22 cellular contexts compared by ENCODE assay signal in genomic region chr17:20179031-20179430, GRCh38.
DNase-seq lines count a peak whose midpoint lies in the region; ATAC-seq and TF ChIP-seq lines count a peak whose summit lies in the region.
"Had no signal": no experiment of that assay in that cellular context is flagged by ENCODE, and none has a peak within 500 bp of the region (broad histone marks: within the 10 kb centered on the region; RNA-seq: fewer than 3 reads in every experiment).

No MANE protein-coding gene starts in this region.

- intact Hi-C loops in Right ventricle myocardium inferior (cut with DNase I) (no loop called here), left cardiac atrium (cut with DNase I) (no loop called here), spleen (cut with DNase I; ENCODE audit: low total_unique reads) (no loop called here)

- peak overlapping the region; percentile 23 for H3K27ac ChIP-seq in angular gyrus (ENCODE audit: low read depth, low read length)
- no peak overlapping the region for H3K27ac ChIP-seq in mesendoderm (ENCODE audit: low read depth, low read length)
- H3K27ac ChIP-seq in spleen, result no peak overlapping the region
- H3K27ac ChIP-seq: KMS-11, RWPE1 had no signal

- H3K4me1 ChIP-seq in mesendoderm (ENCODE audit: control insufficient read depth, low read depth, low read length) (no peaks in the 10 kb centered on the region), spleen (peaks cover 0 to 6% (median 0%) of the 10 kb centered on the region in 6 donors)
- H3K4me1 ChIP-seq: BE2C had no signal

- H3K4me3 ChIP-seq in mesendoderm (ENCODE audit: low read length), result no peak overlapping the region
- H3K4me3 ChIP-seq in spleen, result no peak overlapping the region

- no peak overlapping the region for H3K56ac ChIP-seq in mesendoderm (ENCODE audit: low read length)

- no peak overlapping the region for H2BK15ac ChIP-seq in mesendoderm (replicated peaks; ENCODE audit: low read depth)

- H3K9me3 ChIP-seq in spleen, result no peaks in the 10 kb centered on the region
- H3K9me3 ChIP-seq: BE2C had no signal

- no peak overlapping the region for H2BK5ac ChIP-seq in mesendoderm (ENCODE audit: low read length)

- H3K36me3 ChIP-seq in mesendoderm (ENCODE audit: control insufficient read depth, insufficient read depth, low read length) (no peaks in the 10 kb centered on the region), spleen (no peaks in the 10 kb centered on the region)
- H3K36me3 ChIP-seq: BE2C had no signal

- TF ChIP-seq POLR2A in spleen (IDR thresholded peaks at IDR 0.05), result no peak

- no peak overlapping the region for H3K4me2 ChIP-seq in mesendoderm (ENCODE audit: low read length)
- H3K4me2 ChIP-seq: KMS-11 had no signal

- no peak overlapping the region for H4K8ac ChIP-seq in mesendoderm (ENCODE audit: low read depth, low read length)

- H2AK5ac ChIP-seq in mesendoderm (ENCODE audit: low read length), result no peak overlapping the region

- ATAC-seq in Right ventricle myocardium inferior (no peak), left cardiac atrium (no peak), GM21786 (IDR thresholded peaks at IDR 0.05; ENCODE audit: unreplicated experiment) (no peak)
- ATAC-seq: SK-N-SH treated with all-trans-retinoic acid at 6 μM for 48 hours had no signal

- WGBS in mesendoderm (ENCODE audit: extremely low coverage, insufficient coverage, low lambda C conversion rate), result no CpG with 5 or more reads among the region's 3 CpGs
- 73 to 91% (median 88%) methylated on average over 3 of the region's 3 CpGs for WGBS in spleen, 5 donors

- H2BK120ac ChIP-seq in mesendoderm (ENCODE audit: low read depth, low read length), result no peak overlapping the region

- no peak overlapping the region for H4K5ac ChIP-seq in mesendoderm (ENCODE audit: low read length)

- peaks cover 16% of the 10 kb centered on the region for H3K79me1 ChIP-seq in mesendoderm (ENCODE audit: low read length)

- DNase-seq in Right ventricle myocardium inferior (ENCODE audit: missing footprints) (peak; percentile 64), left cardiac atrium (no peak), mesendoderm (no peak), spleen (no peak)
- no peak for DNase-seq in activated CD4-positive, alpha-beta T cell treated with anti-CD3 and anti-CD28 coated beads for 4 hours
- DNase-seq: BE2C; CD4-positive, CD25-positive, alpha-beta regulatory T cell; EL; GF-D8; IMR-90; NCI-H1092 treated with DMSO at 0.1 percent for 48 hours; NCI-H146; NCI-H2081; NCI-H2171; NCI-H446; NCI-H526 treated with DMSO at 0.1 percent for 48 hours; SIG-M5 had no signal

- H3K27me3 ChIP-seq in mesendoderm (ENCODE audit: insufficient read depth, low read length, poor library complexity) (no peaks in the 10 kb centered on the region), spleen (replicated peaks in 1 of 7) (no peaks in the 10 kb centered on the region)
- H3K27me3 ChIP-seq: BE2C had no signal

- TF ChIP-seq CTCF in spleen (IDR thresholded peaks at IDR 0.05 in 8 of 11, conservative IDR thresholded peaks at IDR 0.05 in 3 of 11), result no peak

- H3K9ac ChIP-seq in mesendoderm (ENCODE audit: low read length), result no peak overlapping the region
- H3K9ac ChIP-seq: KMS-11 had no signal

- peak overlapping the region; percentile 83 for H3K23ac ChIP-seq in mesendoderm (ENCODE audit: low read length)

- H3K79me2 ChIP-seq in mesendoderm (ENCODE audit: control insufficient read depth, insufficient read depth, low read length), result peaks cover 29% of the 10 kb centered on the region

- H3K4ac ChIP-seq in mesendoderm (ENCODE audit: low read depth, low read length), result no peak overlapping the region

- H3K18ac ChIP-seq in mesendoderm (ENCODE audit: low read length), result no peak overlapping the region
